In genomic region chr14:91244501-91244901, GRCh38 we compare ENCODE assay signal across 10 cellular contexts. TPM values are rescaled to one million over a fixed set of nuclear protein-coding genes. Genes with fewer than 3 reads are reported as not detected.
DNase-seq lines count a peak whose midpoint lies in the region; ATAC-seq and TF ChIP-seq lines count a peak whose summit lies in the region.
"Had no signal": no experiment of that assay in that cellular context is flagged by ENCODE, and none has a peak within 500 bp of the region (broad histone marks: within the 10 kb centered on the region; RNA-seq: fewer than 3 reads in every experiment).

TSS of gene GPR68 (minus strand) at chr14:91244704. CDS start at chr14:91235050, 9,654 bp downstream.

- intact Hi-C loops in activated T-helper 2 cell treated with anti-CD3 and anti-CD28 coated beads, Interferon-gamma antibody, Interleukin-2, Interleukin-4, amounts not matched to agents 10 μg/mL and 5 μg/mL and 100 μg/mL, durations not matched to agents 14 hours and 24 hours and 36 hours (cut with micrococcal nuclease), result loop anchor here (10.0 kb wide), 1 partner anchor 860 kb away; no protein-coding TSS in a partner anchor

- peaks cover 5% of the 10 kb centered on the region for H3K9me3 Mint-ChIP-seq in activated T-helper 2 cell treated with anti-CD3 and anti-CD28 coated beads, Interferon-gamma antibody, Interleukin-2, Interleukin-4, amounts not matched to agents 10 μg/mL and 5 μg/mL and 100 μg/mL, durations not matched to agents 14 hours and 24 hours and 36 hours

- H3K36me3 ChIP-seq in cardiac muscle cell, result no peaks in the 10 kb centered on the region

- peaks cover 78% of the 10 kb centered on the region for H3K4me1 Mint-ChIP-seq in activated T-helper 2 cell treated with anti-CD3 and anti-CD28 coated beads, Interferon-gamma antibody, Interleukin-2, Interleukin-4, amounts not matched to agents 10 μg/mL and 5 μg/mL and 100 μg/mL, durations not matched to agents 14 hours and 24 hours and 36 hours (ENCODE audit: low read depth)
- H3K4me1 Mint-ChIP-seq: nephron had no signal

- TF ChIP-seq CTCF in cardiac muscle cell (IDR thresholded peaks at IDR 0.05; ENCODE audit: low read depth, low read length), result no peak

- peaks cover 57% of the 10 kb centered on the region for H3K36me3 Mint-ChIP-seq in activated T-helper 2 cell treated with anti-CD3 and anti-CD28 coated beads, Interferon-gamma antibody, Interleukin-2, Interleukin-4, amounts not matched to agents 10 μg/mL and 5 μg/mL and 100 μg/mL, durations not matched to agents 14 hours and 24 hours and 36 hours (ENCODE audit: low read depth)

- no peaks in the 10 kb centered on the region for H3K4me1 ChIP-seq in cardiac muscle cell (ENCODE audit: low read depth)

- peak within 1 kb of the TSS; percentile 84 for H3K4me3 Mint-ChIP-seq in activated T-helper 2 cell treated with anti-CD3 and anti-CD28 coated beads, Interferon-gamma antibody, Interleukin-2, Interleukin-4, amounts not matched to agents 10 μg/mL and 5 μg/mL and 100 μg/mL, durations not matched to agents 14 hours and 24 hours and 36 hours (ENCODE audit: low read depth)
- H3K4me3 Mint-ChIP-seq: nephron had no signal

- H3K9me3 ChIP-seq in cardiac muscle cell (ENCODE audit: low read depth), result no peaks in the 10 kb centered on the region

- peak; percentile 80 for DNase-seq in DMS79 treated with DMSO at 0.1 percent for 48 hours (lab: John Stamatoyannopoulos, UW)
- DNase-seq in NCI-H1092 treated with DMSO at 0.1 percent for 48 hours (lab: John Stamatoyannopoulos, UW), result peak; percentile 67
- DNase-seq in activated T-helper 2 cell treated with anti-CD3 and anti-CD28 coated beads, Interferon-gamma antibody, Interleukin-2, Interleukin-4, amounts not matched to agents 10 μg/mL and 5 μg/mL and 100 μg/mL, durations not matched to agents 14 hours and 24 hours and 36 hours (ENCODE audit: low spot score), result peak; percentile 28
- DNase-seq in cardiac muscle cell (ENCODE audit: low read depth in 1 of 2, low spot score in 1 of 2), result peak; percentile 43 to 82
- DNase-seq in retina, result peak; percentile 75
- no peak for DNase-seq in NOMO-1 treated with DMSO at 0.1 percent for 48 hours (lab: John Stamatoyannopoulos, UW; ENCODE audit: unreplicated experiment)

- H3K27me3 ChIP-seq in cardiac muscle cell, result no peaks in the 10 kb centered on the region

- H3K4me3 ChIP-seq in cardiac muscle cell, result no peak within 1 kb of the TSS

- no peak within 1 kb of the TSS for H3K27ac ChIP-seq in cardiac muscle cell

- ATAC-seq in GM21360 (IDR thresholded peaks at IDR 0.05; ENCODE audit: unreplicated experiment) (no peak), GM19035 (IDR thresholded peaks at IDR 0.05; ENCODE audit: unreplicated experiment) (no peak)

- H3K27me3 Mint-ChIP-seq in activated T-helper 2 cell treated with anti-CD3 and anti-CD28 coated beads, Interferon-gamma antibody, Interleukin-2, Interleukin-4, amounts not matched to agents 10 μg/mL and 5 μg/mL and 100 μg/mL, durations not matched to agents 14 hours and 24 hours and 36 hours (ENCODE audit: low read depth), result no peaks in the 10 kb centered on the region

- H3K27ac Mint-ChIP-seq in activated T-helper 2 cell treated with anti-CD3 and anti-CD28 coated beads, Interferon-gamma antibody, Interleukin-2, Interleukin-4, amounts not matched to agents 10 μg/mL and 5 μg/mL and 100 μg/mL, durations not matched to agents 14 hours and 24 hours and 36 hours, result peak within 1 kb of the TSS; percentile 84
- H3K27ac Mint-ChIP-seq: nephron had no signal

RNA-seq across cellular contexts. Expression of gene GPR68, which starts in this region (rescaled TPM):
- total RNA-seq in activated T-helper 2 cell treated with anti-CD3 and anti-CD28 coated beads, Interferon-gamma antibody, Interleukin-2, Interleukin-4, amounts not matched to agents 10 μg/mL and 5 μg/mL and 100 μg/mL, durations not matched to agents 14 hours and 24 hours and 36 hours, result 5.7 and 6.0 TPM in 2 replicates
- 0.35 and 0.42 TPM in 2 replicates for total RNA-seq in cardiac muscle cell
- 0.22 and 2.1 TPM in 2 replicates for polyA plus RNA-seq in cardiac muscle cell
- total RNA-seq: NCI-H460 had no signal
